In the genomic region with DNA sequence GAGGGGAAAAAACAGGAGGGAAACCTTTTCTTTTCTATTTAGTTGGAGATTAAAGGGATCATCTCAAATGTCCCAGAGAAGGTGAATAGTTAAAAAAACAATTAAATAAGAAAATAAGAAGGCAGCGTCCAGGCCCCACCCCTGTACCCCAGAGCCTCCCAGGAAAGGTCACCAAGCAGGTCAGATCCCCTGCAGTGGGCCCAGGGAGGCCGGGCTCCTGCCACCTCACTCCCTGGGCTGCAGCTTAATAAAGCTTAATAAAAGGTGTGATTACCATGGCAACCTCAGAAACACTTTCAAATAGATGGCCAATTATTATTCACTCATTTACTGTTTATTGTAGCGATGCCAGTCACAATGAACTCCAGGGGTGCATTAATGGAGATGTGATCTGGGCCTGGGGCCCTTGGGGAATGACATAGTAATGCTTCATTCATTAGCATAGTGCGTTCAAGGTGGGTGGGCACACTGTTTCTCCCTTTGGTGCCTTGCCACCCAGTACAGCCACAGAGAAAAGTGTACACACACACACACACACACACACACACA, we compare ENCODE assay signal across 32 cellular contexts.
"Had no signal": no experiment of that assay in that cellular context is flagged by ENCODE, and none has a peak within 500 bp of the region (broad histone marks: within the 10 kb centered on the region; RNA-seq: fewer than 3 reads in every experiment).

No MANE protein-coding gene starts in this region.

- ATAC-seq: activated CD4-positive, CD25-positive, alpha-beta regulatory T cell treated with anti-CD3 and anti-CD28 coated beads, Interleukin-2, amount 50 U/mL, for 24 hours; body of pancreas; mucosa of descending colon; stimulated activated memory B cell treated with anti-CD40 and anti-IgM and Interleukin-4, amounts not matched to agents 10 μg/mL and 1 μg/mL and 100 μg/mL, for 72 hours; stimulated activated naive CD8-positive, alpha-beta T cell treated with anti-CD3 and anti-CD28 coated beads, Interleukin-15, amount 100 ng/mL, for 72 hours had no signal

- H3K9me3 ChIP-seq: body of pancreas, colonic mucosa, esophagus squamous epithelium, left ventricle myocardium inferior, mucosa of descending colon, right atrium auricular region, vagina had no signal

- H3K4me2 ChIP-seq: smooth muscle cell had no signal

- DNase-seq: activated CD4-positive, alpha-beta T cell treated with anti-CD3 and anti-CD28 coated beads for 48 hours; activated CD4-positive, alpha-beta T cell treated with anti-CD3 and anti-CD28 coated beads, Interleukin-2, amount 50 U/mL, for 48 hours; activated CD8-positive, alpha-beta memory T cell treated with anti-CD3 and anti-CD28 coated beads for 24 hours; activated effector memory CD4-positive, alpha-beta T cell treated with Interleukin-2 at 50 U/mL for 16 hours; activated naive CD4-positive, alpha-beta T cell treated with Interleukin-2 at 50 U/mL for 16 hours; body of pancreas; cerebellar nuclear complex; colonic mucosa; effector CD8-positive, alpha-beta T cell; esophagus squamous epithelium; foreskin melanocyte; left ventricle myocardium inferior; mucosa of descending colon; nucleus accumbens; stimulated activated CD4-positive, alpha-beta T cell treated with anti-CD3 and anti-CD28 coated beads, Interleukin-1b, Interleukin-23, amount 100 ng/mL, for 48 hours; stimulated activated CD4-positive, alpha-beta T cell treated with anti-CD3 and anti-CD28 coated beads, Interleukin-4, amount 100 ng/mL, for 4 hours; stimulated activated CD8-positive, alpha-beta memory T cell treated with anti-CD3 and anti-CD28 coated beads, Interleukin-4, amount 100 ng/mL, for 48 hours; stimulated activated naive CD8-positive, alpha-beta T cell treated with anti-CD3 and anti-CD28 coated beads, Interleukin-15, amount 100 ng/mL, for 72 hours; substantia nigra; T-helper 9 cell had no signal

- H3K27ac ChIP-seq: body of pancreas, cardiac muscle cell, colonic mucosa, epithelial cell of prostate, esophagus squamous epithelium, left ventricle myocardium inferior, right atrium auricular region, vagina, VCaP had no signal

- H3K4me3 ChIP-seq: body of pancreas, cardiac muscle cell, colonic mucosa, esophagus squamous epithelium, left ventricle myocardium inferior, lung, mucosa of descending colon, right atrium auricular region, smooth muscle cell, vagina had no signal

- H3K4me1 Mint-ChIP-seq: stimulated activated memory B cell treated with anti-CD40 and anti-IgM and Interleukin-4, amounts not matched to agents 10 μg/mL and 1 μg/mL and 100 μg/mL, for 72 hours; stimulated activated naive CD8-positive, alpha-beta T cell treated with anti-CD3 and anti-CD28 coated beads, Interleukin-15, amount 100 ng/mL, for 72 hours had no signal

- H3K4me1 ChIP-seq: body of pancreas, colonic mucosa, esophagus squamous epithelium, left ventricle myocardium inferior, right atrium auricular region, vagina had no signal

- H3K27me3 ChIP-seq: body of pancreas, cardiac muscle cell, colonic mucosa, esophagus squamous epithelium, right atrium auricular region, vagina had no signal

- H3K4me3 Mint-ChIP-seq: activated naive CD8-positive, alpha-beta T cell; nephron; stimulated activated memory B cell treated with anti-CD40 and anti-IgM and Interleukin-4, amounts not matched to agents 10 μg/mL and 1 μg/mL and 100 μg/mL, for 72 hours; stimulated activated naive CD8-positive, alpha-beta T cell treated with anti-CD3 and anti-CD28 coated beads, Interleukin-15, amount 100 ng/mL, for 72 hours; type B pancreatic cell had no signal

- H3K36me3 Mint-ChIP-seq: activated naive CD8-positive, alpha-beta T cell; stimulated activated memory B cell treated with anti-CD40 and anti-IgM and Interleukin-4, amounts not matched to agents 10 μg/mL and 1 μg/mL and 100 μg/mL, for 72 hours; type B pancreatic cell had no signal

- H3K9me3 Mint-ChIP-seq: nephron; stimulated activated memory B cell treated with anti-CD40 and anti-IgM and Interleukin-4, amounts not matched to agents 10 μg/mL and 1 μg/mL and 100 μg/mL, for 72 hours; stimulated activated naive CD8-positive, alpha-beta T cell treated with anti-CD3 and anti-CD28 coated beads, Interleukin-15, amount 100 ng/mL, for 72 hours; type B pancreatic cell had no signal

- H3K36me3 ChIP-seq: cardiac muscle cell, colonic mucosa, esophagus squamous epithelium, left ventricle myocardium inferior, right atrium auricular region, vagina had no signal

- H3K27ac Mint-ChIP-seq: activated naive CD8-positive, alpha-beta T cell; nephron; stimulated activated memory B cell treated with anti-CD40 and anti-IgM and Interleukin-4, amounts not matched to agents 10 μg/mL and 1 μg/mL and 100 μg/mL, for 72 hours; stimulated activated naive CD8-positive, alpha-beta T cell treated with anti-CD3 and anti-CD28 coated beads, Interleukin-15, amount 100 ng/mL, for 72 hours; type B pancreatic cell had no signal
